ENCODE assay signal across 38 cellular contexts in the genomic region with DNA sequence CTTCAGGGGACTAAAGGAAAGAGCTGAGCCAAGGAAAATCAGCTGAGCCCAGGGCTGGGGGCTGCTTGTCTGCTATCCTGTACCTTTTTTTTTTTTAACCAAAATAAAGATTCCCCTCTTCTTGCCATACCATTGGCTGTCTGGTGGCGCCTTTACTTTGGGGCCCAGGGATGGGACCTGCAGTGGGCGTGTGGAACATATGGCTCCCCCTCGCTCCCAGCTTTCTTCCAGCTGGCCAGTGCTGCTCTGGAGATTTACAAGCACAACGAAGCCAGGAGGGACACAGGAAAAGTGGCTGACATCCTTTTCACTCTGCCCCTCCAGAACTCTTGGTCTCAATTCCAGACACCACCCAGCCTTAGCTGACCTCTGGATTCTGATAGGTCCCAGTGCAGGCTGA. TPM values are rescaled to one million over a fixed set of nuclear protein-coding genes. Genes with fewer than 3 reads are reported as not detected.
DNase-seq lines count a peak whose midpoint lies in the region; ATAC-seq and TF ChIP-seq lines count a peak whose summit lies in the region.
"Had no signal": no experiment of that assay in that cellular context is flagged by ENCODE, and none has a peak within 500 bp of the region (broad histone marks: within the 10 kb centered on the region; RNA-seq: fewer than 3 reads in every experiment).

No MANE protein-coding gene starts in this region.

- no peak overlapping the region for H3K4me3 ChIP-seq in prostate gland
- H3K4me3 ChIP-seq: BLaER1 treated with 17β-estradiol and CSF1 and Interleukin-3, amounts not matched to agents 10 nM and 100 nM; HAP-1; mucosa of descending colon; ovary; Peyer's patch; right atrium auricular region; SJCRH30; spleen; stomach; tibial artery had no signal

- no peaks in the 10 kb centered on the region for H3K9me3 ChIP-seq in prostate gland
- H3K9me3 ChIP-seq: BLaER1 treated with 17β-estradiol and CSF1 and Interleukin-3, amounts not matched to agents 10 nM and 100 nM; HAP-1; mucosa of descending colon; ovary; Peyer's patch; right atrium auricular region; SJCRH30; spleen; stomach; tibial artery had no signal

- H3K4me1 ChIP-seq in prostate gland (replicated peaks): peaks cover 28% of the 10 kb centered on the region
- H3K4me1 ChIP-seq: HAP-1, right atrium auricular region, SJCRH30, tibial artery had no signal

- no peak for TF ChIP-seq POLR2A in prostate gland (IDR thresholded peaks at IDR 0.05)

- H3K27ac ChIP-seq in epithelial cell of prostate: peak overlapping the region; percentile 99
- H3K27ac ChIP-seq in prostate gland: peak overlapping the region; percentile 71 to 85
- H3K27ac ChIP-seq: 22Rv1; BLaER1 treated with 17β-estradiol and CSF1 and Interleukin-3, amounts not matched to agents 10 nM and 100 nM; ovary; Peyer's patch; right atrium auricular region; SJCRH30; spleen; stomach; tibial artery had no signal

- DNase-seq in NCI-H82 (lab: John Stamatoyannopoulos, UW) (peak; percentile 65), NCI-H82 treated with DMSO at 0.1 percent for 48 hours (lab: John Stamatoyannopoulos, UW; ENCODE audit: unreplicated experiment) (no peak), epithelial cell of prostate (ENCODE audit: low read depth, low spot score) (no peak), prostate gland (ENCODE audit: low spot score) (no peak)
- DNase-seq in activated effector memory CD4-positive, alpha-beta T cell treated with anti-CD3 and anti-CD28 coated beads, Interleukin-2, amount 50 U/mL, for 16 hours: no peak
- DNase-seq in activated CD4-positive, alpha-beta T cell treated with anti-CD3 and anti-CD28 coated beads for 4 hours: no peak
- DNase-seq: activated CD4-positive, alpha-beta T cell treated with anti-CD3 and anti-CD28 coated beads, Interleukin-2, amount 10 ng/mL, durations not matched to agents 7 days and 5 days; activated gamma-delta T cell; cerebellar nuclear complex; hippocampal formation; immature natural killer cell; Kasumi-1; left colon; mucosa of descending colon; natural killer cell; NCI-H1417; NCI-H2029; NCI-H2227 treated with DMSO at 0.1 percent for 48 hours; NCI-H69; ovary; Peyer's patch; SJCRH30; spleen; stimulated activated CD4-positive, alpha-beta T cell treated with anti-CD3 and anti-CD28 coated beads, Interleukin-2, amount 100 ng/mL, for 24 hours; stomach; T1000; tibial artery had no signal

- H3K36me3 ChIP-seq in prostate gland: no peaks in the 10 kb centered on the region
- H3K36me3 ChIP-seq: ovary had no signal

- intact Hi-C loops in prostate gland (cut with DNase I): no loop called here

- WGBS in prostate gland: 59% methylated on average over 4 of the region's 4 CpGs

- no peaks in the 10 kb centered on the region for H3K27me3 ChIP-seq in prostate gland (replicated peaks; ENCODE audit: insufficient read depth)
- H3K27me3 ChIP-seq: BLaER1 treated with 17β-estradiol and CSF1 and Interleukin-3, amounts not matched to agents 10 nM and 100 nM; ovary; Peyer's patch; right atrium auricular region; SJCRH30; spleen; stomach; tibial artery had no signal

- no peak for TF ChIP-seq CTCF in prostate gland (IDR thresholded peaks at IDR 0.05)

- ATAC-seq in HG03095 (IDR thresholded peaks at IDR 0.05; ENCODE audit: unreplicated experiment) (no peak), GM18873 (IDR thresholded peaks at IDR 0.05; ENCODE audit: low FRiP score, unreplicated experiment) (no peak)
- ATAC-seq: left colon, mucosa of descending colon had no signal

RNA-seq across cellular contexts. Expression of gene SFN, which starts 5.5 kb away (rescaled TPM):
- 10 to 100 TPM; 39.2 to 80.7 TPM for total RNA-seq in prostate gland
- total RNA-seq: fibroblast of lung, lung microvascular endothelial cell had no signal

RNA-seq across cellular contexts. Expression of gene ZDHHC18, which starts 31.0 kb away (rescaled TPM):
- total RNA-seq in prostate gland: 10 to 100 TPM; 20.0 to 30.7 TPM

RNA-seq across cellular contexts. Expression of gene GPN2, which starts 32.6 kb away (rescaled TPM):
- 10 to 100 TPM; 15.7 to 26.0 TPM for total RNA-seq in prostate gland

RNA-seq across cellular contexts. Expression of gene GPATCH3, which starts 42.8 kb away (rescaled TPM):
- 10 to 100 TPM in 1 of 2 donors, 1 to 10 TPM in 1; 9.2 to 28.2 TPM for total RNA-seq in prostate gland

RNA-seq across cellular contexts. Expression of gene NR0B2, which starts 56.3 kb away (rescaled TPM):
- not detected for total RNA-seq in prostate gland
- total RNA-seq: activated CD4-positive, alpha-beta T cell treated with anti-CD3 and anti-CD28 coated beads, Interleukin-2, amount 10 ng/mL, durations not matched to agents 7 days and 5 days; activated CD8-positive, alpha-beta memory T cell treated with anti-CD3 and anti-CD28 coated beads for 36 hours; dermis microvascular lymphatic vessel endothelial cell; fibroblast of lung; G401; lung microvascular endothelial cell; natural killer cell; SJCRH30 had no signal
